Comparison of ENCODE assay signal across 8 cellular contexts in genomic region chr6:53795702-53796450, GRCh38. TPM values are rescaled to one million over a fixed set of nuclear protein-coding genes. Genes with fewer than 3 reads are reported as not detected.
A peak's percentile ranks its signal among the peaks of the same experiment; 100 is the strongest.
DNase-seq lines count a peak whose midpoint lies in the region; ATAC-seq and TF ChIP-seq lines count a peak whose summit lies in the region.

No MANE protein-coding gene starts in this region.

- TF ChIP-seq CTCF in WI38 (IDR thresholded peaks at IDR 0.05; ENCODE audit: low read depth, low read length): no peak
- TF ChIP-seq CTCF in endothelial cell (IDR thresholded peaks at IDR 0.05; ENCODE audit: unreplicated experiment): no peak
- no peak for TF ChIP-seq CTCF in upper lobe of left lung (IDR thresholded peaks at IDR 0.05)

- H3K9me3 Mint-ChIP-seq in endothelial cell (ENCODE audit: unreplicated experiment): no peaks in the 10 kb centered on the region

- H3K9ac ChIP-seq in mucosa of rectum (ENCODE audit: low read depth in 1 of 2, low read length in 2 of 2): peak overlapping the region; percentile 83 to 84

- H3K36me3 Mint-ChIP-seq in endothelial cell (ENCODE audit: low read depth, unreplicated experiment): no peaks in the 10 kb centered on the region

- peak; percentile 25 for DNase-seq in stimulated activated CD4-positive, alpha-beta T cell treated with anti-CD3 and anti-CD28 coated beads, Interleukin-15, amount 100 ng/mL, for 24 hours
- no peak for DNase-seq in stimulated activated CD4-positive, alpha-beta T cell treated with anti-CD3 and anti-CD28 coated beads, Interleukin-2, amount 100 ng/mL, for 48 hours
- DNase-seq in endothelial cell (ENCODE audit: low spot score) (peak; percentile 34), upper lobe of left lung (peak; percentile 38 to 88), cerebellar nuclear complex (lab: John Stamatoyannopoulos, UW) (no peak), SHP77 treated with DMSO at 0.1 percent for 48 hours (lab: John Stamatoyannopoulos, UW) (no peak)

- no peaks in the 10 kb centered on the region for H3K27me3 ChIP-seq in mucosa of rectum (ENCODE audit: control insufficient read depth in 2 of 2, insufficient read depth in 2 of 2, low read length in 2 of 2)
- no peaks in the 10 kb centered on the region for H3K27me3 ChIP-seq in upper lobe of left lung

- no peak for TF ChIP-seq EP300 in upper lobe of left lung (IDR thresholded peaks at IDR 0.05)

- peaks cover 29% of the 10 kb centered on the region for H3K4me1 Mint-ChIP-seq in endothelial cell (ENCODE audit: unreplicated experiment)

- peak overlapping the region; percentile 50 for H3K27ac Mint-ChIP-seq in endothelial cell (ENCODE audit: unreplicated experiment)

- peak; percentile 7 to 41 for ATAC-seq in upper lobe of left lung (ENCODE audit: low FRiP score in 2 of 2)

- H3K4me1 ChIP-seq in mucosa of rectum (ENCODE audit: control insufficient read depth in 2 of 2, insufficient read depth in 2 of 2, low read length in 2 of 2): peaks cover 11 to 34% of the 10 kb centered on the region in 2 donors
- peaks cover 3 to 32% (median 12%) of the 10 kb centered on the region in 4 donors for H3K4me1 ChIP-seq in upper lobe of left lung

- H3K9me3 ChIP-seq in mucosa of rectum (ENCODE audit: control insufficient read depth in 2 of 2, low read length in 2 of 2) (no peaks in the 10 kb centered on the region), upper lobe of left lung (no peaks in the 10 kb centered on the region)

- 18 to 47% methylated on average over 12 to 44 of the region's 47 CpGs for WGBS in upper lobe of left lung, 2 donors

- H3K36me3 ChIP-seq in mucosa of rectum (ENCODE audit: control insufficient read depth in 2 of 2, insufficient read depth in 2 of 2, low read length in 2 of 2) (no peaks in the 10 kb centered on the region), upper lobe of left lung (no peaks in the 10 kb centered on the region)

- H3K4me3 ChIP-seq in WI38 (ENCODE audit: low read depth, low read length) (peak overlapping the region; percentile 96), mucosa of rectum (ENCODE audit: low read length in 2 of 2) (peak overlapping the region; percentile 94 to 96), upper lobe of left lung (peak overlapping the region; percentile 70 to 94 (median 77))

- peak overlapping the region; percentile 99 for H3K4me3 Mint-ChIP-seq in endothelial cell (ENCODE audit: unreplicated experiment)

- TF ChIP-seq POLR2A in upper lobe of left lung (IDR thresholded peaks at IDR 0.05): no peak

- peaks cover 19% of the 10 kb centered on the region for H3K27me3 Mint-ChIP-seq in endothelial cell (ENCODE audit: unreplicated experiment)

- peak overlapping the region; percentile 73 to 83 for H3K27ac ChIP-seq in mucosa of rectum (ENCODE audit: low read depth in 2 of 2, low read length in 2 of 2)
- H3K27ac ChIP-seq in upper lobe of left lung: peak overlapping the region; percentile 75 to 85 (median 77)

RNA-seq across cellular contexts. Expression of gene LRRC1, which starts 1.1 kb away (rescaled TPM):
- total RNA-seq in endothelial cell (ENCODE audit: unreplicated experiment): 7.5 TPM
- total RNA-seq in upper lobe of left lung: 10 to 100 TPM; 10.9 to 31.5 (median 19.4) TPM

Comparison
In these comparisons a context has a peak if more than half of its experiments do, and no peak if none do; other contexts are left out.
1. DNase-seq: peak in stimulated activated CD4-positive, alpha-beta T cell treated with anti-CD3 and anti-CD28 coated beads, Interleukin-15, amount 100 ng/mL, for 24 hours (single experiment), endothelial cell (single experiment) and upper lobe of left lung (2 of 2); none in stimulated activated CD4-positive, alpha-beta T cell treated with anti-CD3 and anti-CD28 coated beads, Interleukin-2, amount 100 ng/mL, for 48 hours (0 of 2), cerebellar nuclear complex (0 of 2) and SHP77 treated with DMSO at 0.1 percent for 48 hours (single experiment).
2. Peak in every context shown above with its lines, with median percentiles within 50 percentile points of each other: H3K4me3 ChIP-seq.